In genomic region chr7:147833549-147833948, GRCh38 we compare ENCODE assay signal across 1 cellular context.
A peak's percentile ranks its signal among the peaks of the same experiment; 100 is the strongest.
TF ChIP-seq lines count a peak whose summit lies in the region.

No MANE protein-coding gene starts in this region.

TF ChIP-seq in H1, 55 proteins besides CTCF, POLR2A, EP300 and RAD21 (continued from another document):
- TF ChIP-seq CHD7 (IDR thresholded peaks at IDR 0.05; ENCODE audit: insufficient replicate concordance, low read length) (no peak), GABPA (IDR thresholded peaks at IDR 0.05; ENCODE audit: borderline replicate concordance, insufficient read depth, low read length) (no peak), SP1 (IDR thresholded peaks at IDR 0.05; ENCODE audit: low read depth, low read length) (no peak), SIN3A (conservative IDR thresholded peaks at IDR 0.05 in 1 of 2, IDR thresholded peaks at IDR 0.05 in 1 of 2; ENCODE audit: low read depth in 1 of 2, low read length in 2 of 2) (no peak), SIX5 (IDR thresholded peaks at IDR 0.05; ENCODE audit: low read depth, low read length) (peak; percentile 58), YY1 (IDR thresholded peaks at IDR 0.05; ENCODE audit: low read depth, low read length) (0 out of 2 replicates have a peak, but pooled peaks have one; percentile 45)
